1 cellular context compared by ENCODE assay signal in the genomic region with DNA sequence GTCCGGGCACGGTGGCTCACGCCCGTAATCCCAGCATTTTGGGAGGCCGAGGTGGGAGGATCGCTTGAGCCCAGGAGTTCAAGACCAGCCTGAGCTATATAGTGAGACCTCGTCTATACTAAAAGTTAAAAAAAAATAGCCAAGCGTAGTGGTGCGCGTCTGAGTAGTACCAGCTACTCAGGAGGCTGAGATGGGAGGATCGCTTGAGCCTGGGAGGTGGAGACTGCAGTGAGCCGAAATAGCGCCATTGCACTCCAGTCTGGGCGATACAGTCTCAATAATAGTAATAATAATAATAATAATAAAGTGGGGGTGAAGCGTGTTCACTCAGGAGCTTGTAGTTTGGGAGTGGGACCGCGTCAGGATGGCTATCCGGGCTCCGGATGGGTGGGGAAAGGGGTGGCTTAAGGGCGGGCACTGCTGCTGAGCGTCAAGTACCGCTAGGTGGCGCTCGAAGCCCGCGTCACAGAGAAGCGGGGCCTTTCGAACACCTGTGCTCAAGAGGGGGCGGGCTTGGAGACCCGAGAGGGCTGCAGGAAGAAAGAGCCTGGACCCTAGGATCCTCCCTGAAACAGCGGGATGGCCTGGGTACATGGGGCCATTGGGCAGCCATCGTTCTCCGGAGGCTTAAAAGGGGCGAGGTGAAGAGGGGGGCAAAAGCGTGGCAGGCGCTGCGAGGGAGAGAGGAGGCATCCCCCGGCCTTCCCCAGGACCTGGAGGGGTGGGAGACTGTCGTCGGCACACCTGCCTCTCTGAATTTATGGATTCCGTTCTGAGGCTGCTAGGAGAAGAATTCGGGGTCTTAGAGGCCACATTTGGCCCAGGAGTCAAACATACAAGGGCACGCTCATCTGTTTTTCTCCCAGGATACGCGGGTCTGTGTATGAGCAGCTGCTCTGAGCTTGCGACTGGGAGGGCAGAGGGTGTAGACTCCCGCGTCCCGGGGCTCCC.
TF ChIP-seq lines count a peak whose summit lies in the region.

No MANE protein-coding gene starts in this region.

TF ChIP-seq in GM23338, 12 proteins besides CTCF, POLR2A, EP300 and RAD21 (continued from another document):
- TF ChIP-seq, protein P1, sequence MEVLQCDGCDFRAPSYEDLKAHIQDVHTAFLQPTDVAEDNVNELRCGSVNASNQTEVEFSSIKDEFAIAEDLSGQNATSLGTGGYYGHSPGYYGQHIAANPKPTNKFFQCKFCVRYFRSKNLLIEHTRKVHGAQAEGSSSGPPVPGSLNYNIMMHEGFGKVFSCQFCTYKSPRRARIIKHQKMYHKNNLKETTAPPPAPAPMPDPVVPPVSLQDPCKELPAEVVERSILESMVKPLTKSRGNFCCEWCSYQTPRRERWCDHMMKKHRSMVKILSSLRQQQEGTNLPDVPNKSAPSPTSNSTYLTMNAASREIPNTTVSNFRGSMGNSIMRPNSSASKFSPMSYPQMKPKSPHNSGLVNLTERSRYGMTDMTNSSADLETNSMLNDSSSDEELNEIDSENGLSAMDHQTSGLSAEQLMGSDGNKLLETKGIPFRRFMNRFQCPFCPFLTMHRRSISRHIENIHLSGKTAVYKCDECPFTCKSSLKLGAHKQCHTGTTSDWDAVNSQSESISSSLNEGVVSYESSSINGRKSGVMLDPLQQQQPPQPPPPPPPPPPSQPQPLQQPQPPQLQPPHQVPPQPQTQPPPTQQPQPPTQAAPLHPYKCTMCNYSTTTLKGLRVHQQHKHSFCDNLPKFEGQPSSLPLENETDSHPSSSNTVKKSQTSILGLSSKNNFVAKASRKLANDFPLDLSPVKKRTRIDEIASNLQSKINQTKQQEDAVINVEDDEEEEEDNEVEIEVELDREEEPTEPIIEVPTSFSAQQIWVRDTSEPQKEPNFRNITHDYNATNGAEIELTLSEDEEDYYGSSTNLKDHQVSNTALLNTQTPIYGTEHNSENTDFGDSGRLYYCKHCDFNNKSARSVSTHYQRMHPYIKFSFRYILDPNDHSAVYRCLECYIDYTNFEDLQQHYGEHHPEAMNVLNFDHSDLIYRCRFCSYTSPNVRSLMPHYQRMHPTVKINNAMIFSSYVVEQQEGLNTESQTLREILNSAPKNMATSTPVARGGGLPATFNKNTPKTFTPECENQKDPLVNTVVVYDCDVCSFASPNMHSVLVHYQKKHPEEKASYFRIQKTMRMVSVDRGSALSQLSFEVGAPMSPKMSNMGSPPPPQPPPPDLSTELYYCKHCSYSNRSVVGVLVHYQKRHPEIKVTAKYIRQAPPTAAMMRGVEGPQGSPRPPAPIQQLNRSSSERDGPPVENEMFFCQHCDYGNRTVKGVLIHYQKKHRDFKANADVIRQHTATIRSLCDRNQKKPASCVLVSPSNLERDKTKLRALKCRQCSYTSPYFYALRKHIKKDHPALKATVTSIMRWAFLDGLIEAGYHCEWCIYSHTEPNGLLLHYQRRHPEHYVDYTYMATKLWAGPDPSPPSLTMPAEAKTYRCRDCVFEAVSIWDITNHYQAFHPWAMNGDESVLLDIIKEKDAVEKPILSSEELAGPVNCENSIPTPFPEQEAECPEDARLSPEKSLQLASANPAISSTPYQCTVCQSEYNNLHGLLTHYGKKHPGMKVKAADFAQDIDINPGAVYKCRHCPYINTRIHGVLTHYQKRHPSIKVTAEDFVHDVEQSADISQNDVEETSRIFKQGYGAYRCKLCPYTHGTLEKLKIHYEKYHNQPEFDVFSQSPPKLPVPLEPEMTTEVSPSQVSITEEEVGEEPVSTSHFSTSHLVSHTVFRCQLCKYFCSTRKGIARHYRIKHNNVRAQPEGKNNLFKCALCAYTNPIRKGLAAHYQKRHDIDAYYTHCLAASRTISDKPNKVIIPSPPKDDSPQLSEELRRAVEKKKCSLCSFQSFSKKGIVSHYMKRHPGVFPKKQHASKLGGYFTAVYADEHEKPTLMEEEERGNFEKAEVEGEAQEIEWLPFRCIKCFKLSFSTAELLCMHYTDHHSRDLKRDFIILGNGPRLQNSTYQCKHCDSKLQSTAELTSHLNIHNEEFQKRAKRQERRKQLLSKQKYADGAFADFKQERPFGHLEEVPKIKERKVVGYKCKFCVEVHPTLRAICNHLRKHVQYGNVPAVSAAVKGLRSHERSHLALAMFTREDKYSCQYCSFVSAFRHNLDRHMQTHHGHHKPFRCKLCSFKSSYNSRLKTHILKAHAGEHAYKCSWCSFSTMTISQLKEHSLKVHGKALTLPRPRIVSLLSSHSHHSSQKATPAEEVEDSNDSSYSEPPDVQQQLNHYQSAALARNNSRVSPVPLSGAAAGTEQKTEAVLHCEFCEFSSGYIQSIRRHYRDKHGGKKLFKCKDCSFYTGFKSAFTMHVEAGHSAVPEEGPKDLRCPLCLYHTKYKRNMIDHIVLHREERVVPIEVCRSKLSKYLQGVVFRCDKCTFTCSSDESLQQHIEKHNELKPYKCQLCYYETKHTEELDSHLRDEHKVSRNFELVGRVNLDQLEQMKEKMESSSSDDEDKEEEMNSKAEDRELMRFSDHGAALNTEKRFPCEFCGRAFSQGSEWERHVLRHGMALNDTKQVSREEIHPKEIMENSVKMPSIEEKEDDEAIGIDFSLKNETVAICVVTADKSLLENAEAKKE (CRISPR knock-in tag; IDR thresholded peaks at IDR 0.05) = no peak
- TF ChIP-seq EZH2phosphoT487 (IDR thresholded peaks at IDR 0.05; ENCODE audit: unreplicated experiment) (no peak), STAT1 (IDR thresholded peaks at IDR 0.05; ENCODE audit: unreplicated experiment) (no peak)
- TF ChIP-seq, protein P2, sequence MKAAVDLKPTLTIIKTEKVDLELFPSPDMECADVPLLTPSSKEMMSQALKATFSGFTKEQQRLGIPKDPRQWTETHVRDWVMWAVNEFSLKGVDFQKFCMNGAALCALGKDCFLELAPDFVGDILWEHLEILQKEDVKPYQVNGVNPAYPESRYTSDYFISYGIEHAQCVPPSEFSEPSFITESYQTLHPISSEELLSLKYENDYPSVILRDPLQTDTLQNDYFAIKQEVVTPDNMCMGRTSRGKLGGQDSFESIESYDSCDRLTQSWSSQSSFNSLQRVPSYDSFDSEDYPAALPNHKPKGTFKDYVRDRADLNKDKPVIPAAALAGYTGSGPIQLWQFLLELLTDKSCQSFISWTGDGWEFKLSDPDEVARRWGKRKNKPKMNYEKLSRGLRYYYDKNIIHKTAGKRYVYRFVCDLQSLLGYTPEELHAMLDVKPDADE (IDR thresholded peaks at IDR 0.05) = no peak
TF ChIP-seq in GM23338: peak in this region for 2.
